ENCODE assay signal across 9 cellular contexts in the genomic region with DNA sequence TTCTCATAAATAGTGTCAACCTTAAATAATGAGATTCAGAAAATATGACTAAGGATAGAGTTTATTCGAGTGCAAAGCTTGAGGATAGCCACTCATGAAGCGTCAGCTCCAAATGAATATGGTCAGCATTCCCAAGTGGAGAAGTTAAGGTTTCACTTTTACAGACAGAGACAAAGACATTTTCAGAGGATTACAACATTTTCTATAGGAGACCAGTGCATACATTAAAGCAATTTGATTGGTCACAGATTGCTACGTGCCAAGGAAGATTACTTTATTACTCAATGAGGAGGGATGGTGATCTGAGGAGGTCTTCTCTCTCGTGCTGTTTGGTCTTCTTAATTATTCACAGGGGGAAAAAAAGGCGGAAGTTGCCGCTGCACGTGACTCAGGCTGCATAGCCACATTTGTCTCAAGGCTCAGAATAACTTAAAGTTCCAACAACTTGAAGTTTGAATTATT.
DNase-seq lines count a peak whose midpoint lies in the region; TF ChIP-seq lines count a peak whose summit lies in the region.
"Had no signal": no experiment of that assay in that cellular context is flagged by ENCODE, and none has a peak within 500 bp of the region (broad histone marks: within the 10 kb centered on the region; RNA-seq: fewer than 3 reads in every experiment).

No MANE protein-coding gene starts in this region.

- DNase-seq in AG20443 (ENCODE audit: low spot score) (peak; percentile 47), NCI-H226 (peak; percentile 16), dedifferentiated amniotic fluid mesenchymal stem cell (ENCODE audit: extremely low spot score) (peak; percentile 73), osteoblast (ENCODE audit: insufficient read length, low spot score, missing footprints) (peak; percentile 77), WERI-Rb-1 (no peak), esophagus squamous epithelium (lab: John Stamatoyannopoulos, UW) (no peak), kidney glomerular epithelial cell (lab: John Stamatoyannopoulos, UW) (no peak), NCI-H1092 treated with DMSO at 0.1 percent for 48 hours (lab: John Stamatoyannopoulos, UW) (no peak)
- DNase-seq: activated T-cell treated with anti-CD3 and anti-CD28 coated beads, Interleukin-2, amount 50 U/mL, for 48 hours had no signal

- no peaks in the 10 kb centered on the region for H3K27me3 ChIP-seq in osteoblast (ENCODE audit: insufficient read depth, low read length)
- H3K27me3 ChIP-seq in WERI-Rb-1 (ENCODE audit: insufficient read depth, low read depth, severe bottlenecking): no peaks in the 10 kb centered on the region
- H3K27me3 ChIP-seq in esophagus squamous epithelium: no peaks in the 10 kb centered on the region

- H3K4me1 ChIP-seq in osteoblast (ENCODE audit: insufficient read depth, low read length) (peaks cover 14% of the 10 kb centered on the region), esophagus squamous epithelium (peaks cover 0 to 9% (median 0%) of the 10 kb centered on the region in 3 donors)

- H3K9me3 ChIP-seq in osteoblast (ENCODE audit: low read depth, low read length): no peaks in the 10 kb centered on the region
- no peaks in the 10 kb centered on the region for H3K9me3 ChIP-seq in WERI-Rb-1 (ENCODE audit: severe bottlenecking)
- H3K9me3 ChIP-seq in esophagus squamous epithelium: no peaks in the 10 kb centered on the region

- H2AFZ ChIP-seq in osteoblast (ENCODE audit: low read length): peak overlapping the region; percentile 75

- H3K4me2 ChIP-seq in osteoblast (ENCODE audit: insufficient read depth, low read length): peak overlapping the region; percentile 77

- H3K36me3 ChIP-seq in osteoblast (ENCODE audit: insufficient read depth, low read length) (no peaks in the 10 kb centered on the region), WERI-Rb-1 (no peaks in the 10 kb centered on the region), esophagus squamous epithelium (no peaks in the 10 kb centered on the region)

- no peaks in the 10 kb centered on the region for H3K79me2 ChIP-seq in osteoblast (ENCODE audit: insufficient read depth, low read length)

- 39 to 47% methylated on average over 7 of the region's 7 CpGs for WGBS in esophagus squamous epithelium, 2 donors

- H3K27ac ChIP-seq in osteoblast (ENCODE audit: low read depth, low read length) (peak overlapping the region; percentile 33), WERI-Rb-1 (no peak overlapping the region), esophagus squamous epithelium (peak overlapping the region in 1 of 4 donors; percentile 42)

- TF ChIP-seq POLR2A in esophagus squamous epithelium (IDR thresholded peaks at IDR 0.05): no peak

- intact Hi-C loops in esophagus squamous epithelium (cut with DNase I): no loop called here

- TF ChIP-seq CTCF in osteoblast (IDR thresholded peaks at IDR 0.05; ENCODE audit: extremely low read depth, low read depth, low read length) (no peak), WERI-Rb-1 (IDR thresholded peaks at IDR 0.05; ENCODE audit: low read depth, low read length) (no peak), esophagus squamous epithelium (IDR thresholded peaks at IDR 0.05) (no peak)

- no peaks in the 10 kb centered on the region for H4K20me1 ChIP-seq in osteoblast (ENCODE audit: insufficient read depth, low read length)

- H3K4me3 ChIP-seq in osteoblast (ENCODE audit: insufficient read depth, low read length) (peak overlapping the region; percentile 59), WERI-Rb-1 (ENCODE audit: low read depth, low read length) (no peak overlapping the region), esophagus squamous epithelium (peak overlapping the region in 2 of 4 donors; percentile 15 to 43)

Comparison
In these comparisons a context has a peak if more than half of its experiments do, and no peak if none do; other contexts are left out.
1. DNase-seq: peak in AG20443 (single experiment), NCI-H226 (single experiment), dedifferentiated amniotic fluid mesenchymal stem cell (single experiment) and osteoblast (single experiment); none in WERI-Rb-1 (single experiment), esophagus squamous epithelium (single experiment), kidney glomerular epithelial cell (single experiment) and NCI-H1092 treated with DMSO at 0.1 percent for 48 hours (single experiment).